20 cellular contexts compared by ENCODE assay signal in the genomic region with DNA sequence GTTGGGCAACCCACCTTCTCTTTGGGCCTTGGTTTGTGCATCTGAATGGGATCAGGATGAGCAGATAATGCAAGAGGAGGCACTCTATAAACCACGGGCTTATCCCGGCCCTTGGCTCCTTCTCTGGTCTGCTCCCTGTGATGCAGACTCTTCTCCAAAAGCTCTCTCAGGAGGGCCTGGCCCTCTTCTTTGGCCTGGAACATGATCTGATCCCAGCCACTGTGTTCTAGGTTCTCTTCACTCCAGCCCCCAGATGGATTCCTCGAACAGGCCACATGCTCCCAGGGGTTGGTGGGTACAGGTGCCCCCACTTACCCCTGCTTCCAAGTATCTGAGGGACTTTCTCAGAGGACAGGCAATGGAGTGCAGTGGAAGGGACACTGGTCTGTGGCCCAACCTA. TPM values are rescaled to one million over a fixed set of nuclear protein-coding genes. Genes with fewer than 3 reads are reported as not detected.
A peak's percentile ranks its signal among the peaks of the same experiment; 100 is the strongest.
DNase-seq lines count a peak whose midpoint lies in the region; ATAC-seq and TF ChIP-seq lines count a peak whose summit lies in the region.
"Had no signal": no experiment of that assay in that cellular context is flagged by ENCODE, and none has a peak within 500 bp of the region (broad histone marks: within the 10 kb centered on the region; RNA-seq: fewer than 3 reads in every experiment).

No MANE protein-coding gene starts in this region.

- ATAC-seq in T-cell (replicated peaks in 1 of 4) (no peak), memory B cell (ENCODE audit: low read depth) (no peak), HG02623 (IDR thresholded peaks at IDR 0.05; ENCODE audit: unreplicated experiment) (no peak), HG03025 (IDR thresholded peaks at IDR 0.05; ENCODE audit: low FRiP score, unreplicated experiment) (no peak)
- ATAC-seq: stimulated activated memory B cell treated with anti-CD40 and anti-IgM and Interleukin-4, amounts not matched to agents 10 μg/mL and 1 μg/mL and 100 μg/mL, for 72 hours had no signal

- no peaks in the 10 kb centered on the region for H3K9me3 ChIP-seq in subcutaneous abdominal adipose tissue (ENCODE audit: control insufficient read depth in 5 of 5, low read length in 5 of 5)

- H3K4me1 Mint-ChIP-seq in T-cell = peaks cover 46 to 59% (median 47%) of the 10 kb centered on the region in 3 donors
- H3K4me1 Mint-ChIP-seq in memory B cell = peaks cover 19% of the 10 kb centered on the region
- H3K4me1 Mint-ChIP-seq: neural crest cell had no signal

- H3K9me3 Mint-ChIP-seq in T-cell (no peaks in the 10 kb centered on the region), memory B cell (no peaks in the 10 kb centered on the region)
- H3K9me3 Mint-ChIP-seq: HFFc6; immature natural killer cell; neural crest cell; stimulated activated memory B cell treated with anti-CD40 and anti-IgM and Interleukin-4, amounts not matched to agents 10 μg/mL and 1 μg/mL and 100 μg/mL, for 72 hours; type B pancreatic cell had no signal

- H3K27ac Mint-ChIP-seq in T-cell (peak overlapping the region; percentile 74 to 94), memory B cell (peak overlapping the region; percentile 51)

- no peak for TF ChIP-seq CTCF in coronary artery (IDR thresholded peaks at IDR 0.05)

- H3K27me3 ChIP-seq in subcutaneous abdominal adipose tissue (ENCODE audit: control insufficient read depth in 5 of 5, insufficient read depth in 4 of 5, low read length in 5 of 5) = no peaks in the 10 kb centered on the region

- H3K4me3 ChIP-seq in coronary artery (no peak overlapping the region), subcutaneous abdominal adipose tissue (ENCODE audit: low read depth in 1 of 5, low read length in 5 of 5) (no peak overlapping the region)

- H3K4me3 Mint-ChIP-seq in T-cell (no peak overlapping the region), memory B cell (no peak overlapping the region)
- H3K4me3 Mint-ChIP-seq: HFFc6; immature natural killer cell; neural crest cell; stimulated activated memory B cell treated with anti-CD40 and anti-IgM and Interleukin-4, amounts not matched to agents 10 μg/mL and 1 μg/mL and 100 μg/mL, for 72 hours; type B pancreatic cell had no signal

- H3K9ac ChIP-seq in subcutaneous abdominal adipose tissue (ENCODE audit: low read length in 5 of 5) = no peak overlapping the region

- H3K27me3 Mint-ChIP-seq in T-cell (no peaks in the 10 kb centered on the region), memory B cell (no peaks in the 10 kb centered on the region)
- H3K27me3 Mint-ChIP-seq: stimulated activated memory B cell treated with anti-CD40 and anti-IgM and Interleukin-4, amounts not matched to agents 10 μg/mL and 1 μg/mL and 100 μg/mL, for 72 hours; type B pancreatic cell had no signal

- no peak for DNase-seq in T-cell
- no peak for DNase-seq in coronary artery (ENCODE audit: low spot score)
- no peak for DNase-seq in memory B cell (ENCODE audit: low spot score in 2 of 2)
- no peak for DNase-seq in NCI-H1694 treated with DMSO at 0.1 percent for 48 hours (lab: John Stamatoyannopoulos, UW)
- DNase-seq in 8988T = no peak
- DNase-seq: activated CD4-positive, alpha-beta T cell treated with anti-CD3 and anti-CD28 coated beads for 48 hours; activated effector memory CD4-positive, alpha-beta T cell treated with anti-CD3 and anti-CD28 coated beads, Interleukin-2, amount 50 U/mL, for 16 hours; effector CD4-positive, alpha-beta T cell; immature natural killer cell; Karpas-422; mesendoderm; NCI-H2081; NCI-H510A treated with DMSO at 0.1 percent for 48 hours had no signal

- H3K36me3 ChIP-seq in subcutaneous abdominal adipose tissue (ENCODE audit: control insufficient read depth in 5 of 5, insufficient read depth in 5 of 5, low read length in 5 of 5) = peaks cover 0 to 10% (median 6%) of the 10 kb centered on the region in 5 donors

- H3K36me3 Mint-ChIP-seq in T-cell (peaks cover 18% of the 10 kb centered on the region), memory B cell (peaks cover 14% of the 10 kb centered on the region)

- peak overlapping the region; percentile 78 to 90 for H3K27ac ChIP-seq in coronary artery
- H3K27ac ChIP-seq in subcutaneous abdominal adipose tissue (ENCODE audit: low read depth, low read length) = peak overlapping the region; percentile 99

- H3K4me1 ChIP-seq in subcutaneous abdominal adipose tissue (ENCODE audit: control insufficient read depth in 5 of 5, insufficient read depth in 5 of 5, low read length in 5 of 5) = peaks cover 13 to 70% (median 40%) of the 10 kb centered on the region in 5 donors

- CTCF ChIA-PET in T-cell (lab: Charles Lee) = interaction anchor here in 1 of 2 donors (0.6 kb wide), 1 partner anchor 9 kb away, joined by 3 read pairs; no protein-coding TSS in a partner anchor

- POLR2A ChIA-PET in T-cell (lab: Charles Lee) = interaction anchor here in 1 of 2 donors (0.6 kb wide), 1 partner anchor 434 kb away, joined by 7 read pairs; no protein-coding TSS in a partner anchor

RNA-seq across cellular contexts. Expression of gene UCP3, which starts 8.7 kb away (rescaled TPM):
- 1 to 10 TPM; 5.7 to 6.8 (median 6.5) TPM for total RNA-seq in T-cell

RNA-seq across cellular contexts. Expression of gene UCP2, which starts 35.0 kb away (rescaled TPM):
- 100 to 1,000 TPM; 241 to 754 (median 311) TPM for total RNA-seq in T-cell
